In the genomic region with DNA sequence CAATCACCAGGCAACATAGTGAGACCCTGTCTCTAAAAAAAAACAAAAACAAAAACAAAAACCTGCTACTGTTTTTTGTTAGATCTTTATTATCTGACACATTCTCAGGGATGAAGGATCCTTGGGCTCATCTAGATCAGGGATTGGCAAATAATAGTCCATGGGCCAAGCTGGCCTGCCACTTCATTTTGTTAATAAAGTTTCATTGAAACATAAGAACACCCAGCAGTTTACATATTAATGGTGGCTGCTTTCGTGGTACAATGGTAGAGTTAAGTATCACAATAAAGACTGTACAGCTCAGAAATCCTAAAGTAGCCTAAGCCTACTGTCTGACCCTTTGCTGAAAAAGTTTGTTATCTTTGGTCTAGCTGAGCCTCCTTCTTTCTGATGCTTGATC, we compare ENCODE assay signal across 11 cellular contexts. TPM values are rescaled to one million over a fixed set of nuclear protein-coding genes. Genes with fewer than 3 reads are reported as not detected.
DNase-seq lines count a peak whose midpoint lies in the region; ATAC-seq, FAIRE-seq and TF ChIP-seq lines count a peak whose summit lies in the region.
"Had no signal": no experiment of that assay in that cellular context is flagged by ENCODE, and none has a peak within 500 bp of the region (broad histone marks: within the 10 kb centered on the region; RNA-seq: fewer than 3 reads in every experiment).

No MANE protein-coding gene starts in this region.

- H2AK5ac ChIP-seq in H9 (ENCODE audit: insufficient read length, low read length) = no peak overlapping the region

- no peak overlapping the region for H3K4me3 Mint-ChIP-seq in H9
- no peak overlapping the region for H3K4me3 Mint-ChIP-seq in stimulated activated naive B cell treated with anti-CD40 and anti-IgM and Interleukin-4, amounts not matched to agents 10 μg/mL and 1 μg/mL and 100 μg/mL, for 72 hours
- H3K4me3 Mint-ChIP-seq: immature natural killer cell had no signal

- H3T11ph ChIP-seq in H9 (ENCODE audit: low read length) = no peak overlapping the region

- H3K27ac ChIP-seq in H9 (ENCODE audit: insufficient read length, low read depth, low read length) = no peak overlapping the region
- peak overlapping the region; percentile 39 to 78 (median 64) for H3K27ac ChIP-seq in body of pancreas

- no peak overlapping the region for H3K23ac ChIP-seq in H9 (ENCODE audit: insufficient read length, low read depth, low read length)

- H3K4ac ChIP-seq in H9 (ENCODE audit: low read depth, low read length) = no peak overlapping the region

- no peak overlapping the region for H4K91ac ChIP-seq in H9 (ENCODE audit: insufficient read length, low read depth, low read length)

- H4K8ac ChIP-seq in H9 (replicated peaks; ENCODE audit: insufficient read length, low read depth, low read length) = no peak overlapping the region

- H3K79me1 ChIP-seq in H9 (ENCODE audit: insufficient read depth, low read depth, low read length, poor library complexity, severe bottlenecking) = no peaks in the 10 kb centered on the region

- no peak overlapping the region for H3K9ac ChIP-seq in H9 (ENCODE audit: extremely low read depth, insufficient read length, low read length)

- no peaks in the 10 kb centered on the region for H3K27me3 ChIP-seq in H9 (ENCODE audit: insufficient read depth, low read length)
- H3K27me3 ChIP-seq in body of pancreas = no peaks in the 10 kb centered on the region

- no peak overlapping the region for H4K5ac ChIP-seq in H9 (ENCODE audit: insufficient read length, low read depth, low read length)

- TF ChIP-seq POLR2A in body of pancreas (IDR thresholded peaks at IDR 0.05) (no peak), GM12891 (IDR thresholded peaks at IDR 0.05; ENCODE audit: low read depth, low read length) (no peak)

- no peaks in the 10 kb centered on the region for H3K27me3 Mint-ChIP-seq in H9 (ENCODE audit: low read depth)
- no peaks in the 10 kb centered on the region for H3K27me3 Mint-ChIP-seq in stimulated activated naive B cell treated with anti-CD40 and anti-IgM and Interleukin-4, amounts not matched to agents 10 μg/mL and 1 μg/mL and 100 μg/mL, for 72 hours

- no peak overlapping the region for H3K4me2 ChIP-seq in H9 (ENCODE audit: insufficient read depth, insufficient read length, low read length)

- no peak overlapping the region for H2BK5ac ChIP-seq in H9 (ENCODE audit: insufficient read length, low read length)

- no peak for FAIRE-seq in GM12891 (lab: Jason Lieb, UNC)

- intact Hi-C loops in body of pancreas (cut with DNase I) = no loop called here

- 0 out of 2 replicates have a peak, but pooled peaks cover 4% of the 10 kb centered on the region for H3K4me1 ChIP-seq in H9 (ENCODE audit: insufficient read depth, low read length)
- H3K4me1 ChIP-seq in body of pancreas = peaks cover 10% of the 10 kb centered on the region

- no CpG with 5 or more reads among the region's 1 CpG for WGBS in H9 (ENCODE audit: extremely low coverage, insufficient read length, low lambda C conversion rate)
- WGBS in body of pancreas, 2 donors = 86 to 89% methylated on average over 1 of the region's 1 CpG

- ATAC-seq in body of pancreas = no peak
- ATAC-seq in stimulated activated naive B cell treated with anti-CD40 and anti-IgM and Interleukin-4, amounts not matched to agents 10 μg/mL and 1 μg/mL and 100 μg/mL, for 72 hours (replicated peaks) = no peak
- no peak for ATAC-seq in HG03432 (IDR thresholded peaks at IDR 0.05; ENCODE audit: unreplicated experiment)
- no peak for ATAC-seq in GM18909 (IDR thresholded peaks at IDR 0.05; ENCODE audit: poor library complexity, unreplicated experiment)

- H3K23me2 ChIP-seq in H9 (ENCODE audit: insufficient read length, low read depth, low read length, poor library complexity, severe bottlenecking) = no peaks in the 10 kb centered on the region

- peak overlapping the region; percentile 83 for H2BK12ac ChIP-seq in H9 (ENCODE audit: insufficient read length, low read depth, low read length)

- no peak overlapping the region for H3K56ac ChIP-seq in H9 (ENCODE audit: insufficient read length, low read depth, low read length)

- no peak overlapping the region for H2AFZ ChIP-seq in H9 (ENCODE audit: low read length)

- H3K9me3 ChIP-seq in H9 (ENCODE audit: control insufficient read depth, low read depth, low read length) (no peaks in the 10 kb centered on the region), body of pancreas (no peaks in the 10 kb centered on the region)

- no peak overlapping the region for H3K14ac ChIP-seq in H9 (ENCODE audit: insufficient read depth, low read length)

- H3K18ac ChIP-seq in H9 (ENCODE audit: insufficient read length, low read depth, low read length) = no peak overlapping the region

- peaks cover 16 to 19% of the 10 kb centered on the region in 2 experiments for H3K4me1 Mint-ChIP-seq in H9
- H3K4me1 Mint-ChIP-seq in stimulated activated naive B cell treated with anti-CD40 and anti-IgM and Interleukin-4, amounts not matched to agents 10 μg/mL and 1 μg/mL and 100 μg/mL, for 72 hours = no peaks in the 10 kb centered on the region
- H3K4me1 Mint-ChIP-seq: immature natural killer cell had no signal

- no peaks in the 10 kb centered on the region for H3K79me2 ChIP-seq in H9 (ENCODE audit: insufficient read depth, low read length)

- H2BK15ac ChIP-seq in H9 (ENCODE audit: low read depth, low read length) = no peak overlapping the region

- no peak overlapping the region for H2BK20ac ChIP-seq in H9 (ENCODE audit: low read depth, low read length, poor library complexity, severe bottlenecking)

- H3K9me3 Mint-ChIP-seq in H9 = no peaks in the 10 kb centered on the region
- no peaks in the 10 kb centered on the region for H3K9me3 Mint-ChIP-seq in stimulated activated naive B cell treated with anti-CD40 and anti-IgM and Interleukin-4, amounts not matched to agents 10 μg/mL and 1 μg/mL and 100 μg/mL, for 72 hours
- H3K9me3 Mint-ChIP-seq: immature natural killer cell had no signal

- no peak overlapping the region for H3K4me3 ChIP-seq in body of pancreas

- H2BK120ac ChIP-seq in H9 (ENCODE audit: low read depth, low read length, poor library complexity, severe bottlenecking) = no peak overlapping the region

- no peak for DNase-seq in H9
- no peak for DNase-seq in body of pancreas
- peak; percentile 24 for DNase-seq in iris pigment epithelial cell (ENCODE audit: low read depth)
- DNase-seq in stimulated activated naive B cell treated with anti-CD40 and anti-IgM and Interleukin-4, amounts not matched to agents 10 μg/mL and 1 μg/mL and 100 μg/mL, for 72 hours = no peak
- no peak for DNase-seq in GM12891 (ENCODE audit: insufficient read length, low spot score)
- no peak for DNase-seq in KG1 (lab: John Stamatoyannopoulos, UW)
- DNase-seq: activated CD4-positive, alpha-beta T cell treated with anti-CD3 and anti-CD28 coated beads, Interleukin-2, amount 50 U/mL, for 48 hours; activated naive CD4-positive, alpha-beta T cell treated with anti-CD3 and anti-CD28 coated beads, Interleukin-2, amount 50 U/mL, for 16 hours; immature natural killer cell had no signal

- H3K36me3 ChIP-seq in body of pancreas (replicated peaks in 1 of 2; ENCODE audit: insufficient read depth in 1 of 2, low read depth in 2 of 2) = no peaks in the 10 kb centered on the region

- peaks cover 0 to 8% (median 0%) of the 10 kb centered on the region in 3 experiments; a peak in 3 of 7 replicates for H3K36me3 Mint-ChIP-seq in H9 (ENCODE audit: insufficient read depth in 1 of 3, low read depth in 3 of 3)
- peaks cover 43 to 68% of the 10 kb centered on the region in 2 donors for H3K36me3 Mint-ChIP-seq in stimulated activated naive B cell treated with anti-CD40 and anti-IgM and Interleukin-4, amounts not matched to agents 10 μg/mL and 1 μg/mL and 100 μg/mL, for 72 hours

- no peaks in the 10 kb centered on the region for H4K20me1 ChIP-seq in H9 (ENCODE audit: control insufficient read depth, insufficient read depth, insufficient read length)

- H3K27ac Mint-ChIP-seq in H9 = peak overlapping the region in 2 of 3 experiments; percentile 25 to 87; a peak in 4 of 7 replicates
- H3K27ac Mint-ChIP-seq in stimulated activated naive B cell treated with anti-CD40 and anti-IgM and Interleukin-4, amounts not matched to agents 10 μg/mL and 1 μg/mL and 100 μg/mL, for 72 hours = peak overlapping the region; percentile 25
- H3K27ac Mint-ChIP-seq: immature natural killer cell had no signal

- TF ChIP-seq CTCF in H9 (conservative IDR thresholded peaks at IDR 0.05) = no peak
- TF ChIP-seq CTCF in body of pancreas (IDR thresholded peaks at IDR 0.05) = no peak

TF ChIP-seq in GM12891, 5 proteins besides CTCF, POLR2A, EP300 and RAD21:
- TF ChIP-seq PAX5 (IDR thresholded peaks at IDR 0.05; ENCODE audit: insufficient read depth, low read length, severe bottlenecking) (no peak), TAF1 (IDR thresholded peaks at IDR 0.05; ENCODE audit: low read depth, low read length) (no peak), SPI1 (IDR thresholded peaks at IDR 0.05; ENCODE audit: low read depth, low read length) (no peak), POU2F2 (IDR thresholded peaks at IDR 0.05; ENCODE audit: low read depth, low read length) (no peak), POLR2AphosphoS5 (IDR thresholded peaks at IDR 0.05; ENCODE audit: low read depth, low read length) (no peak)

RNA-seq across cellular contexts. Expression of gene CLEC18A, which starts 32.9 kb away (rescaled TPM):
- 0.75 and 1.6 TPM in 2 replicates for total RNA-seq in H9 (2021)
- total RNA-seq in body of pancreas = 1 to 10 TPM in 1 of 2 donors, under 1 TPM in 1; 0.33 to 2.1 TPM
- polyA plus RNA-seq in GM12891 (2012; ENCODE audit: low read depth, missing spikeins) = 0.12 TPM
- polyA plus RNA-seq: immature natural killer cell had no signal
